ENCODE assay signal across 35 cellular contexts in genomic region chr22:28658448-28658847, GRCh38.
"Had no signal": no experiment of that assay in that cellular context is flagged by ENCODE, and none has a peak within 500 bp of the region (broad histone marks: within the 10 kb centered on the region; RNA-seq: fewer than 3 reads in every experiment).

No MANE protein-coding gene starts in this region.

- H3K27ac ChIP-seq: ascending aorta, cardiac muscle cell, colonic mucosa, VCaP had no signal

- H3K4me3 ChIP-seq: ascending aorta, cardiac muscle cell, colonic mucosa had no signal

- H3K4me1 ChIP-seq: ascending aorta, colonic mucosa had no signal

- H3K27ac Mint-ChIP-seq: activated B cell treated with CpG ODN at 0.5 μM for 24 hours; activated CD4-positive, alpha-beta memory T cell treated with anti-CD3 and anti-CD28 coated beads, Interleukin-2, amount 10 ng/mL, durations not matched to agents 7 days and 5 days; activated CD4-positive, alpha-beta T cell treated with anti-CD3 and anti-CD28 coated beads, Interleukin-2, amount 10 ng/mL, durations not matched to agents 24 days and 14 days; activated CD8-positive, alpha-beta memory T cell treated with anti-CD3 and anti-CD28 coated beads, Interleukin-2, amount 10 ng/mL, durations not matched to agents 7 days and 5 days; activated CD8-positive, alpha-beta T cell treated with anti-CD3 and anti-CD28 coated beads, Interleukin-2, amount 10 ng/mL, durations not matched to agents 7 days and 5 days; activated naive CD8-positive, alpha-beta T cell; activated naive CD8-positive, alpha-beta T cell treated with anti-CD3 and anti-CD28 coated beads, Interleukin-2, amount 10 ng/mL, durations not matched to agents 7 days and 5 days; activated naive CD8-positive, alpha-beta T cell treated with anti-CD3 and anti-CD28 coated beads, Interleukin-2, amount 50 U/mL, for 24 hours; activated T-cell treated with anti-CD3 and anti-CD28 coated beads, Interleukin-2, amount 50 U/mL, for 24 hours; activated T-helper 2 cell treated with anti-CD3 and anti-CD28 coated beads, Interferon-gamma antibody, Interleukin-2, Interleukin-4, amounts not matched to agents 10 μg/mL and 5 μg/mL and 100 μg/mL, durations not matched to agents 14 hours and 24 hours and 36 hours; T-helper 1 cell treated with Interleukin-12 subunit alpha and Interleukin-12 subunit beta and Interleukin-4 antibody, amounts not matched to agents 30 μg/mL and 1 μg/mL, for 36 hours; T-helper 2 cell treated with Interferon-gamma antibody and Interleukin-4, amounts not matched to agents 5 μg/mL and 100 μg/mL, for 36 hours had no signal

- H3K27me3 Mint-ChIP-seq: brain had no signal

- H3K9me3 ChIP-seq: ascending aorta, colonic mucosa had no signal

- H3K4me1 Mint-ChIP-seq: activated B cell treated with CpG ODN at 0.5 μM for 24 hours; activated CD4-positive, alpha-beta memory T cell treated with anti-CD3 and anti-CD28 coated beads, Interleukin-2, amount 10 ng/mL, durations not matched to agents 7 days and 5 days; activated CD4-positive, alpha-beta T cell treated with anti-CD3 and anti-CD28 coated beads, Interleukin-2, amount 10 ng/mL, durations not matched to agents 24 days and 14 days; activated CD8-positive, alpha-beta memory T cell treated with anti-CD3 and anti-CD28 coated beads, Interleukin-2, amount 10 ng/mL, durations not matched to agents 7 days and 5 days; activated naive CD8-positive, alpha-beta T cell treated with anti-CD3 and anti-CD28 coated beads, Interleukin-2, amount 10 ng/mL, durations not matched to agents 7 days and 5 days; activated naive CD8-positive, alpha-beta T cell treated with anti-CD3 and anti-CD28 coated beads, Interleukin-2, amount 50 U/mL, for 24 hours; central memory CD8-positive, alpha-beta T cell had no signal

- DNase-seq: activated B cell treated with CpG ODN at 0.5 μM for 24 hours; activated CD4-positive, alpha-beta memory T cell treated with anti-CD3 and anti-CD28 coated beads, Interleukin-2, amount 10 ng/mL, durations not matched to agents 7 days and 5 days; activated CD4-positive, alpha-beta T cell treated with anti-CD3 and anti-CD28 coated beads for 4 hours; activated CD4-positive, alpha-beta T cell treated with anti-CD3 and anti-CD28 coated beads, Interleukin-2, amount 10 ng/mL, durations not matched to agents 24 days and 14 days; activated CD4-positive, alpha-beta T cell treated with anti-CD3 and anti-CD28 coated beads, Interleukin-2, amount 50 U/mL, for 1 hour; activated CD4-positive, alpha-beta T cell treated with anti-CD3 and anti-CD28 coated beads, Interleukin-2, amount 50 U/mL, for 48 hours; activated CD4-positive, CD25-positive, alpha-beta regulatory T cell treated with anti-CD3 and anti-CD28 coated beads, Interleukin-2, amount 50 U/mL, for 72 hours; activated CD8-positive, alpha-beta memory T cell treated with anti-CD3 and anti-CD28 coated beads for 24 hours; activated CD8-positive, alpha-beta memory T cell treated with anti-CD3 and anti-CD28 coated beads, Interleukin-2, amount 10 ng/mL, durations not matched to agents 7 days and 5 days; activated CD8-positive, alpha-beta memory T cell treated with anti-CD3 and anti-CD28 coated beads, Interleukin-2, amount 50 U/mL, for 48 hours; activated CD8-positive, alpha-beta T cell treated with anti-CD3 and anti-CD28 coated beads, Interleukin-2, amount 10 ng/mL, durations not matched to agents 7 days and 5 days; activated effector memory CD4-positive, alpha-beta T cell treated with Interleukin-2 at 50 U/mL for 16 hours; activated gamma-delta T cell; activated naive CD4-positive, alpha-beta T cell treated with anti-CD3 and anti-CD28 coated beads, Interleukin-2, amount 50 U/mL, for 16 hours; activated naive CD4-positive, alpha-beta T cell treated with Interleukin-2 at 50 U/mL for 16 hours; activated naive CD8-positive, alpha-beta T cell treated with anti-CD3 and anti-CD28 coated beads, Interleukin-2, amount 10 ng/mL, durations not matched to agents 7 days and 5 days; activated naive CD8-positive, alpha-beta T cell treated with anti-CD3 and anti-CD28 coated beads, Interleukin-2, amount 50 U/mL, for 24 hours; activated T-cell treated with anti-CD3 and anti-CD28 coated beads, Interleukin-2, amount 50 U/mL, for 24 hours; activated T-cell treated with anti-CD3 and anti-CD28 coated beads, Interleukin-2, amount 50 U/mL, for 48 hours; amygdala; anterior cingulate cortex; caudate nucleus; cerebellar nuclear complex; colonic mucosa; T-helper 2 cell; T-helper 9 cell had no signal

- H3K9me3 Mint-ChIP-seq: activated B cell treated with CpG ODN at 0.5 μM for 24 hours; activated CD4-positive, alpha-beta memory T cell treated with anti-CD3 and anti-CD28 coated beads, Interleukin-2, amount 10 ng/mL, durations not matched to agents 7 days and 5 days; activated CD4-positive, alpha-beta T cell treated with anti-CD3 and anti-CD28 coated beads, Interleukin-2, amount 10 ng/mL, durations not matched to agents 24 days and 14 days; activated naive CD8-positive, alpha-beta T cell treated with anti-CD3 and anti-CD28 coated beads, Interleukin-2, amount 10 ng/mL, durations not matched to agents 7 days and 5 days; activated T-cell treated with anti-CD3 and anti-CD28 coated beads, Interleukin-2, amount 50 U/mL, for 24 hours; activated T-helper 2 cell treated with anti-CD3 and anti-CD28 coated beads, Interferon-gamma antibody, Interleukin-2, Interleukin-4, amounts not matched to agents 10 μg/mL and 5 μg/mL and 100 μg/mL, durations not matched to agents 14 hours and 24 hours and 36 hours; central memory CD8-positive, alpha-beta T cell; T-helper 2 cell treated with Interferon-gamma antibody and Interleukin-4, amounts not matched to agents 5 μg/mL and 100 μg/mL, for 36 hours had no signal

- H3K36me3 Mint-ChIP-seq: activated CD8-positive, alpha-beta memory T cell treated with anti-CD3 and anti-CD28 coated beads, Interleukin-2, amount 10 ng/mL, durations not matched to agents 7 days and 5 days; activated naive CD8-positive, alpha-beta T cell; activated naive CD8-positive, alpha-beta T cell treated with anti-CD3 and anti-CD28 coated beads, Interleukin-2, amount 10 ng/mL, durations not matched to agents 7 days and 5 days had no signal

- H3K36me3 ChIP-seq: ascending aorta, cardiac muscle cell, colonic mucosa had no signal

- H3K4me3 Mint-ChIP-seq: activated B cell treated with CpG ODN at 0.5 μM for 24 hours; activated CD4-positive, alpha-beta memory T cell treated with anti-CD3 and anti-CD28 coated beads, Interleukin-2, amount 10 ng/mL, durations not matched to agents 7 days and 5 days; activated CD4-positive, alpha-beta T cell treated with anti-CD3 and anti-CD28 coated beads, Interleukin-2, amount 10 ng/mL, durations not matched to agents 24 days and 14 days; activated CD8-positive, alpha-beta memory T cell treated with anti-CD3 and anti-CD28 coated beads, Interleukin-2, amount 10 ng/mL, durations not matched to agents 7 days and 5 days; activated CD8-positive, alpha-beta T cell treated with anti-CD3 and anti-CD28 coated beads, Interleukin-2, amount 10 ng/mL, durations not matched to agents 7 days and 5 days; activated naive CD8-positive, alpha-beta T cell; activated naive CD8-positive, alpha-beta T cell treated with anti-CD3 and anti-CD28 coated beads, Interleukin-2, amount 10 ng/mL, durations not matched to agents 7 days and 5 days; activated naive CD8-positive, alpha-beta T cell treated with anti-CD3 and anti-CD28 coated beads, Interleukin-2, amount 50 U/mL, for 24 hours; activated T-cell treated with anti-CD3 and anti-CD28 coated beads, Interleukin-2, amount 50 U/mL, for 24 hours; brain; central memory CD8-positive, alpha-beta T cell; T-helper 1 cell treated with Interleukin-12 subunit alpha and Interleukin-12 subunit beta and Interleukin-4 antibody, amounts not matched to agents 30 μg/mL and 1 μg/mL, for 36 hours; T-helper 2 cell treated with Interferon-gamma antibody and Interleukin-4, amounts not matched to agents 5 μg/mL and 100 μg/mL, for 36 hours had no signal
